Comparison of ENCODE assay signal across 1 cellular context in genomic region chr6:88031550-88031949, GRCh38.
TF ChIP-seq lines count a peak whose summit lies in the region.

No MANE protein-coding gene starts in this region.

TF ChIP-seq in HEK293, 187 proteins besides CTCF, POLR2A, EP300 and RAD21 (continued from another document and continues in another):
- TF ChIP-seq ZBTB10 (tag by site-specific recombination; IDR thresholded peaks at IDR 0.05) (no peak), ZNF585B (tag by site-specific recombination; IDR thresholded peaks at IDR 0.05) (peak; percentile 9; the same call in 1 of the 2 replicates), ZNF660 (tag by site-specific recombination; IDR thresholded peaks at IDR 0.05) (no peak), ZNF426 (tag by site-specific recombination; IDR thresholded peaks at IDR 0.05) (no peak), BCL11B (tag by site-specific recombination; IDR thresholded peaks at IDR 0.05; ENCODE audit: low read depth) (no peak), YY1 (tag by site-specific recombination; IDR thresholded peaks at IDR 0.05) (no peak), ZNF302 (tag by site-specific recombination; IDR thresholded peaks at IDR 0.05; ENCODE audit: low read depth) (no peak), ZNF324 (tag by site-specific recombination; IDR thresholded peaks at IDR 0.05) (no peak), ZBTB7A (tag by site-specific recombination; IDR thresholded peaks at IDR 0.05; ENCODE audit: low read depth) (no peak), ZNF280C (tag by site-specific recombination; IDR thresholded peaks at IDR 0.05) (no peak), ZNF335 (tag by site-specific recombination; conservative IDR thresholded peaks at IDR 0.05) (no peak), ZNF366 (tag by site-specific recombination; conservative IDR thresholded peaks at IDR 0.05) (no peak), SP7 (tag by site-specific recombination; IDR thresholded peaks at IDR 0.05) (no peak), ZNF544 (tag by site-specific recombination; IDR thresholded peaks at IDR 0.05) (0 out of 2 replicates have a peak, but pooled peaks have one; percentile 46), ZNF580 (tag by site-specific recombination; IDR thresholded peaks at IDR 0.05) (no peak), ZNF169 (tag by site-specific recombination; IDR thresholded peaks at IDR 0.05) (peak; percentile 88; the same call in 1 of the 2 replicates), ZNF792 (tag by site-specific recombination; IDR thresholded peaks at IDR 0.05) (no peak), ZNF114 (tag by site-specific recombination; IDR thresholded peaks at IDR 0.05) (no peak), ZNF624 (tag by site-specific recombination; IDR thresholded peaks at IDR 0.05) (no peak), ZNF239 (tag by site-specific recombination; IDR thresholded peaks at IDR 0.05) (no peak), ZNF214 (tag by site-specific recombination; IDR thresholded peaks at IDR 0.05; ENCODE audit: borderline replicate concordance) (no peak), ZSCAN4 (tag by site-specific recombination; IDR thresholded peaks at IDR 0.05) (no peak), ZNF274 (IDR thresholded peaks at IDR 0.05; ENCODE audit: low read length) (no peak), ZNF274 (tag by site-specific recombination; IDR thresholded peaks at IDR 0.05; ENCODE audit: borderline replicate concordance) (no peak), ZNF768 (tag by site-specific recombination; IDR thresholded peaks at IDR 0.05) (no peak), ZNF146 (tag by site-specific recombination; IDR thresholded peaks at IDR 0.05) (no peak), ZNF629 (tag by site-specific recombination; IDR thresholded peaks at IDR 0.05) (no peak), ELK4 (IDR thresholded peaks at IDR 0.05; ENCODE audit: borderline replicate concordance, low read depth, low read length) (no peak), ZNF677 (tag by site-specific recombination; IDR thresholded peaks at IDR 0.05) (no peak), TCF7L2 (IDR thresholded peaks at IDR 0.05; ENCODE audit: borderline replicate concordance, low read depth, low read length) (no peak), ZNF548 (tag by site-specific recombination; IDR thresholded peaks at IDR 0.05) (no peak), HOXD13 (CRISPR knock-in tag; IDR thresholded peaks at IDR 0.05; ENCODE audit: borderline replicate concordance) (no peak), ZNF514 (tag by site-specific recombination; IDR thresholded peaks at IDR 0.05) (no peak), ZNF529 (tag by site-specific recombination; IDR thresholded peaks at IDR 0.05; ENCODE audit: insufficient replicate concordance) (peak; percentile 12), ZXDB (tag by site-specific recombination; IDR thresholded peaks at IDR 0.05) (no peak), ZNF473 (tag by site-specific recombination; IDR thresholded peaks at IDR 0.05) (no peak), FEZF1 (tag by site-specific recombination; IDR thresholded peaks at IDR 0.05) (no peak), SCRT1 (tag by site-specific recombination; IDR thresholded peaks at IDR 0.05; ENCODE audit: borderline replicate concordance) (no peak), ZNF747 (tag by site-specific recombination; IDR thresholded peaks at IDR 0.05) (no peak), HOXC10 (CRISPR knock-in tag; IDR thresholded peaks at IDR 0.05) (no peak), AEBP2 (tag by site-specific recombination; IDR thresholded peaks at IDR 0.05; ENCODE audit: borderline replicate concordance) (no peak), ZNF221 (tag by site-specific recombination; IDR thresholded peaks at IDR 0.05; ENCODE audit: borderline replicate concordance) (no peak), KLF16 (tag by site-specific recombination; IDR thresholded peaks at IDR 0.05) (no peak), MYNN (tag by site-specific recombination; IDR thresholded peaks at IDR 0.05; ENCODE audit: borderline replicate concordance) (no peak), OSR2 (tag by site-specific recombination; IDR thresholded peaks at IDR 0.05) (no peak), ZNF610 (tag by site-specific recombination; IDR thresholded peaks at IDR 0.05; ENCODE audit: borderline replicate concordance) (peak; percentile 81; the same call in 1 of the 2 replicates), SETDB1 (IDR thresholded peaks at IDR 0.05; ENCODE audit: insufficient read length, low read length) (peak; percentile 100), ZNF16 (tag by site-specific recombination; IDR thresholded peaks at IDR 0.05; ENCODE audit: low read depth) (no peak), ZNF132 (tag by site-specific recombination; IDR thresholded peaks at IDR 0.05; ENCODE audit: borderline replicate concordance) (no peak), GLI4 (tag by site-specific recombination; IDR thresholded peaks at IDR 0.05) (no peak), ZNF571 (tag by site-specific recombination; IDR thresholded peaks at IDR 0.05) (no peak)
- TF ChIP-seq, protein P1, sequence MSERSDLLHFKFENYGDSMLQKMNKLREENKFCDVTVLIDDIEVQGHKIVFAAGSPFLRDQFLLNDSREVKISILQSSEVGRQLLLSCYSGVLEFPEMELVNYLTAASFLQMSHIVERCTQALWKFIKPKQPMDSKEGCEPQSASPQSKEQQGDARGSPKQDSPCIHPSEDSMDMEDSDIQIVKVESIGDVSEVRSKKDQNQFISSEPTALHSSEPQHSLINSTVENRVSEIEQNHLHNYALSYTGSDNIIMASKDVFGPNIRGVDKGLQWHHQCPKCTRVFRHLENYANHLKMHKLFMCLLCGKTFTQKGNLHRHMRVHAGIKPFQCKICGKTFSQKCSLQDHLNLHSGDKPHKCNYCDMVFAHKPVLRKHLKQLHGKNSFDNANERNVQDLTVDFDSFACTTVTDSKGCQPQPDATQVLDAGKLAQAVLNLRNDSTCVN (tag by site-specific recombination; optimal IDR thresholded peaks at IDR 0.05), result no peak
- TF ChIP-seq, protein P2, sequence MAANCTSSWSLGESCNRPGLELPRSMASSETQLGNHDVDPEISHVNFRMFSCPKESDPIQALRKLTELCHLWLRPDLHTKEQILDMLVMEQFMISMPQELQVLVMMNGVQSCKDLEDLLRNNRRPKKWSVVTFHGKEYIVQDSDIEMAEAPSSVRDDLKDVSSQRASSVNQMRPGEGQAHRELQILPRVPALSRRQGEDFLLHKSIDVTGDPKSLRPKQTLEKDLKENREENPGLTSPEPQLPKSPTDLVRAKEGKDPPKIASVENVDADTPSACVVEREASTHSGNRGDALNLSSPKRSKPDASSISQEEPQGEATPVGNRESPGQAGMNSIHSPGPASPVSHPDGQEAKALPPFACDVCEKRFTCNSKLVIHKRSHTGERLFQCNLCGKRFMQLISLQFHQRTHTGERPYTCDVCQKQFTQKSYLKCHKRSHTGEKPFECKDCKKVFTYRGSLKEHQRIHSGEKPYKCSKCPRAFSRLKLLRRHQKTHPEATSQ (tag by site-specific recombination; IDR thresholded peaks at IDR 0.05), result no peak
- TF ChIP-seq, protein P3, sequence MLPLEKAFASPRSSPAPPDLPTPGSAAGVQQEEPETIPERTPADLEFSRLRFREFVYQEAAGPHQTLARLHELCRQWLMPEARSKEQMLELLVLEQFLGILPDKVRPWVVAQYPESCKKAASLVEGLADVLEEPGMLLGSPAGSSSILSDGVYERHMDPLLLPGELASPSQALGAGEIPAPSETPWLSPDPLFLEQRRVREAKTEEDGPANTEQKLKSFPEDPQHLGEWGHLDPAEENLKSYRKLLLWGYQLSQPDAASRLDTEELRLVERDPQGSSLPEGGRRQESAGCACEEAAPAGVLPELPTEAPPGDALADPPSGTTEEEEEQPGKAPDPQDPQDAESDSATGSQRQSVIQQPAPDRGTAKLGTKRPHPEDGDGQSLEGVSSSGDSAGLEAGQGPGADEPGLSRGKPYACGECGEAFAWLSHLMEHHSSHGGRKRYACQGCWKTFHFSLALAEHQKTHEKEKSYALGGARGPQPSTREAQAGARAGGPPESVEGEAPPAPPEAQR (tag by site-specific recombination; IDR thresholded peaks at IDR 0.05), result no peak
- TF ChIP-seq, protein P4, sequence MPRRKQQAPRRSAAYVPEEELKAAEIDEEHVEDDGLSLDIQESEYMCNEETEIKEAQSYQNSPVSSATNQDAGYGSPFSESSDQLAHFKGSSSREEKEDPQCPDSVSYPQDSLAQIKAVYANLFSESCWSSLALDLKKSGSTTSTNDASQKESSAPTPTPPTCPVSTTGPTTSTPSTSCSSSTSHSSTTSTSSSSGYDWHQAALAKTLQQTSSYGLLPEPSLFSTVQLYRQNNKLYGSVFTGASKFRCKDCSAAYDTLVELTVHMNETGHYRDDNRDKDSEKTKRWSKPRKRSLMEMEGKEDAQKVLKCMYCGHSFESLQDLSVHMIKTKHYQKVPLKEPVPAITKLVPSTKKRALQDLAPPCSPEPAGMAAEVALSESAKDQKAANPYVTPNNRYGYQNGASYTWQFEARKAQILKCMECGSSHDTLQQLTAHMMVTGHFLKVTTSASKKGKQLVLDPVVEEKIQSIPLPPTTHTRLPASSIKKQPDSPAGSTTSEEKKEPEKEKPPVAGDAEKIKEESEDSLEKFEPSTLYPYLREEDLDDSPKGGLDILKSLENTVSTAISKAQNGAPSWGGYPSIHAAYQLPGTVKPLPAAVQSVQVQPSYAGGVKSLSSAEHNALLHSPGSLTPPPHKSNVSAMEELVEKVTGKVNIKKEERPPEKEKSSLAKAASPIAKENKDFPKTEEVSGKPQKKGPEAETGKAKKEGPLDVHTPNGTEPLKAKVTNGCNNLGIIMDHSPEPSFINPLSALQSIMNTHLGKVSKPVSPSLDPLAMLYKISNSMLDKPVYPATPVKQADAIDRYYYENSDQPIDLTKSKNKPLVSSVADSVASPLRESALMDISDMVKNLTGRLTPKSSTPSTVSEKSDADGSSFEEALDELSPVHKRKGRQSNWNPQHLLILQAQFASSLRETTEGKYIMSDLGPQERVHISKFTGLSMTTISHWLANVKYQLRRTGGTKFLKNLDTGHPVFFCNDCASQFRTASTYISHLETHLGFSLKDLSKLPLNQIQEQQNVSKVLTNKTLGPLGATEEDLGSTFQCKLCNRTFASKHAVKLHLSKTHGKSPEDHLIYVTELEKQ (tag by site-specific recombination; IDR thresholded peaks at IDR 0.05; ENCODE audit: borderline replicate concordance), result no peak
